11 cellular contexts compared by ENCODE assay signal in genomic region chr15:52483712-52484111, GRCh38. TPM values are rescaled to one million over a fixed set of nuclear protein-coding genes. Genes with fewer than 3 reads are reported as not detected.
DNase-seq lines count a peak whose midpoint lies in the region; ATAC-seq lines count a peak whose summit lies in the region.
"Had no signal": no experiment of that assay in that cellular context is flagged by ENCODE, and none has a peak within 500 bp of the region (broad histone marks: within the 10 kb centered on the region; RNA-seq: fewer than 3 reads in every experiment).

No MANE protein-coding gene starts in this region.

- H3K9me3 Mint-ChIP-seq in IgD-negative memory B cell, result no peaks in the 10 kb centered on the region
- H3K9me3 Mint-ChIP-seq in activated T-helper 2 cell treated with anti-CD3 and anti-CD28 coated beads, Interferon-gamma antibody, Interleukin-2, Interleukin-4, amounts not matched to agents 10 μg/mL and 5 μg/mL and 100 μg/mL, durations not matched to agents 14 hours and 24 hours and 36 hours, result no peaks in the 10 kb centered on the region

- no peak for ATAC-seq in GM18519 (IDR thresholded peaks at IDR 0.05; ENCODE audit: low FRiP score, unreplicated experiment)

- DNase-seq in A172 (ENCODE audit: low spot score) (peak; percentile 78), hepatic stellate cell (ENCODE audit: low spot score) (peak; percentile 44), head of caudate nucleus (no peak), NCI-H1694 (lab: John Stamatoyannopoulos, UW) (no peak), NCI-H1105 treated with DMSO at 0.1 percent for 48 hours (lab: John Stamatoyannopoulos, UW) (no peak)
- DNase-seq in activated T-helper 2 cell treated with anti-CD3 and anti-CD28 coated beads, Interferon-gamma antibody, Interleukin-2, Interleukin-4, amounts not matched to agents 10 μg/mL and 5 μg/mL and 100 μg/mL, durations not matched to agents 14 hours and 24 hours and 36 hours (ENCODE audit: low spot score), result no peak
- DNase-seq: NCI-H774, sigmoid colon, upper lobe of left lung had no signal

- peak overlapping the region in 1 of 4 donors; percentile 29 for H3K4me3 Mint-ChIP-seq in IgD-negative memory B cell
- H3K4me3 Mint-ChIP-seq in activated T-helper 2 cell treated with anti-CD3 and anti-CD28 coated beads, Interferon-gamma antibody, Interleukin-2, Interleukin-4, amounts not matched to agents 10 μg/mL and 5 μg/mL and 100 μg/mL, durations not matched to agents 14 hours and 24 hours and 36 hours (ENCODE audit: low read depth), result no peak overlapping the region

- H3K4me1 Mint-ChIP-seq in IgD-negative memory B cell, result peaks cover 40 to 65% (median 64%) of the 10 kb centered on the region in 3 donors
- peaks cover 73% of the 10 kb centered on the region for H3K4me1 Mint-ChIP-seq in activated T-helper 2 cell treated with anti-CD3 and anti-CD28 coated beads, Interferon-gamma antibody, Interleukin-2, Interleukin-4, amounts not matched to agents 10 μg/mL and 5 μg/mL and 100 μg/mL, durations not matched to agents 14 hours and 24 hours and 36 hours (ENCODE audit: low read depth)

- peak overlapping the region in 2 of 3 donors; percentile 2 to 32 for H3K27ac Mint-ChIP-seq in IgD-negative memory B cell
- peak overlapping the region; percentile 76 for H3K27ac Mint-ChIP-seq in activated T-helper 2 cell treated with anti-CD3 and anti-CD28 coated beads, Interferon-gamma antibody, Interleukin-2, Interleukin-4, amounts not matched to agents 10 μg/mL and 5 μg/mL and 100 μg/mL, durations not matched to agents 14 hours and 24 hours and 36 hours

- intact Hi-C loops in activated T-helper 2 cell treated with anti-CD3 and anti-CD28 coated beads, Interferon-gamma antibody, Interleukin-2, Interleukin-4, amounts not matched to agents 10 μg/mL and 5 μg/mL and 100 μg/mL, durations not matched to agents 14 hours and 24 hours and 36 hours (cut with micrococcal nuclease), result loop anchor here (1.0 to 10.0 kb wide), 4 partner anchors 76 to 229 kb away; no protein-coding TSS in a partner anchor
- intact Hi-C loops in head of caudate nucleus (cut with DNase I), result no loop called here

- no peaks in the 10 kb centered on the region for H3K36me3 Mint-ChIP-seq in IgD-negative memory B cell
- no peaks in the 10 kb centered on the region for H3K36me3 Mint-ChIP-seq in activated T-helper 2 cell treated with anti-CD3 and anti-CD28 coated beads, Interferon-gamma antibody, Interleukin-2, Interleukin-4, amounts not matched to agents 10 μg/mL and 5 μg/mL and 100 μg/mL, durations not matched to agents 14 hours and 24 hours and 36 hours (ENCODE audit: low read depth)

- H3K27me3 Mint-ChIP-seq in IgD-negative memory B cell, result no peaks in the 10 kb centered on the region
- no peaks in the 10 kb centered on the region for H3K27me3 Mint-ChIP-seq in activated T-helper 2 cell treated with anti-CD3 and anti-CD28 coated beads, Interferon-gamma antibody, Interleukin-2, Interleukin-4, amounts not matched to agents 10 μg/mL and 5 μg/mL and 100 μg/mL, durations not matched to agents 14 hours and 24 hours and 36 hours (ENCODE audit: low read depth)

RNA-seq across cellular contexts. Expression of gene MYO5A, which starts 45.0 kb away (rescaled TPM):
- 23.9 and 33.4 TPM in 2 replicates for total RNA-seq in A172 (2014; rRNA removed; shearing (Covaris generic))
- 16.7 TPM for polyA plus RNA-seq in IgD-negative memory B cell
- total RNA-seq in activated T-helper 2 cell treated with anti-CD3 and anti-CD28 coated beads, Interferon-gamma antibody, Interleukin-2, Interleukin-4, amounts not matched to agents 10 μg/mL and 5 μg/mL and 100 μg/mL, durations not matched to agents 14 hours and 24 hours and 36 hours, result 22.8 and 23.6 TPM in 2 replicates

Comparison
In these comparisons a context has a peak if more than half of its experiments do, and no peak if none do; other contexts are left out.
1. DNase-seq: peak in A172 (single experiment) and hepatic stellate cell (single experiment); none in activated T-helper 2 cell treated with anti-CD3 and anti-CD28 coated beads, Interferon-gamma antibody, Interleukin-2, Interleukin-4, amounts not matched to agents 10 μg/mL and 5 μg/mL and 100 μg/mL, durations not matched to agents 14 hours and 24 hours and 36 hours (single experiment), head of caudate nucleus (0 of 42), NCI-H1694 (single experiment) and NCI-H1105 treated with DMSO at 0.1 percent for 48 hours (single experiment).